8 cellular contexts compared by ENCODE assay signal in the genomic region with DNA sequence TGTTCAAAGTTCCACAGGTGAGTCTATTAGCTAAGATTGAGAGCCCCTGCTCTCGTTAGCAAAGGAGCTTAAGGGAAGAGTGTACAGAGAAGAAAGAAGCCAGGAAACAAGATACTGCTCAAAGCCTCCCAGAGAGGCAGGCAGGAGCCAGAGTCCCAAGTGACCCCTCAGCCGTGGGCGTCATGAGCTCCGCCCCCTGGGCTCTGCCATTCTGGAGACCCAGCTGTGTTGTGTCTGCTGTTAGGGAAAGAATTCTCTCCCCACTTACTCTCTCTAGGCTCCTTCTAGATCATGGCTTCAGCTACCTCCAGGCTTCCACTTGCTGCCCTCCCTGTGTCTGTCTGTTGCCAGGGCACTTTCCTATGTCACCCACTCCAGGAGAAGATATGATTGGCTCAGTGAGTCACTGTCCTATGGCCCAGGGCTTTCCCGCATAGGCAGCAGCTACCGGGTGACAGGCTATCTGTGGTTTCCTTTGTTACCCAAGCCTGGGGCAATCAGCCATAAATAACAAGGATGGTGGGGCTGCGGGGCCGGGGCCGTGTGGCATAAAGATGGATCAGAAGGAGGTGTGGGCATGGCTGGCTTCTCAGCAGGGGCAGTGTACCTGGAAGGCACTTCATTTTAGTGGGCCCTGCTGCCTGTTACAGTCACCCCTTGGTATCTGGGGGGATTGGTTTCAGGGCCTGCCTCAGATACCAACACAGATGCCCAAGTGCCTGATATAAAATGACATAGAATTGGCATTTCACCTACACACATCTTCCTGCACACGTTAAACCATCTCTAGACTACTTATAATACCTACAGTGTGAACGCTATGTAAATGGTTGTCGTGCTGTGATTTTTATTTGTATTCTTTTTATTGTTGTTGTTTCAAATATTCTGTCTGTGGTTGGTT.
DNase-seq lines count a peak whose midpoint lies in the region; ATAC-seq and TF ChIP-seq lines count a peak whose summit lies in the region.

No MANE protein-coding gene starts in this region.

- no peaks in the 10 kb centered on the region for H3K9me3 Mint-ChIP-seq in HFFc6
- H3K9me3 Mint-ChIP-seq in neural crest cell: no peaks in the 10 kb centered on the region

- TF ChIP-seq POLR2A in sigmoid colon (IDR thresholded peaks at IDR 0.05): no peak

- no peak for TF ChIP-seq EP300 in sigmoid colon (IDR thresholded peaks at IDR 0.05)

- H3K27ac ChIP-seq in effector memory CD4-positive, alpha-beta T cell (ENCODE audit: insufficient read depth, low read length, poor library complexity, severe bottlenecking): no peak overlapping the region
- H3K27ac ChIP-seq in sigmoid colon: no peak overlapping the region

- DNase-seq in HFFc6: peak; percentile 61
- peak; percentile 85 for DNase-seq in RPMI7951 (ENCODE audit: low read depth)
- DNase-seq in effector memory CD4-positive, alpha-beta T cell: peak in 2 of 3 donors; percentile 0 to 1
- peak; percentile 26 for DNase-seq in neural crest cell (ENCODE audit: low read depth, low spot score)
- DNase-seq in sigmoid colon: no peak
- no peak for DNase-seq in NCI-H1694 treated with DMSO at 0.1 percent for 48 hours (lab: John Stamatoyannopoulos, UW)

- H3K27me3 ChIP-seq in effector memory CD4-positive, alpha-beta T cell (replicated peaks; ENCODE audit: control insufficient read depth, insufficient read depth, low read length, poor library complexity, severe bottlenecking): no peaks in the 10 kb centered on the region
- no peaks in the 10 kb centered on the region for H3K27me3 ChIP-seq in sigmoid colon

- no peaks in the 10 kb centered on the region for H3K36me3 ChIP-seq in effector memory CD4-positive, alpha-beta T cell (ENCODE audit: control insufficient read depth, insufficient read depth, low read length)
- H3K36me3 ChIP-seq in sigmoid colon: no peaks in the 10 kb centered on the region

- 59 to 80% methylated on average over 12 of the region's 12 CpGs for WGBS in sigmoid colon, 2 donors

- H3K27ac Mint-ChIP-seq in HFFc6 (no peak overlapping the region), neural crest cell (ENCODE audit: unreplicated experiment) (peak overlapping the region; percentile 53)

- H3K36me3 Mint-ChIP-seq in HFFc6 (ENCODE audit: low read depth) (no peaks in the 10 kb centered on the region), neural crest cell (ENCODE audit: low read depth) (no peaks in the 10 kb centered on the region)

- H3K4me3 Mint-ChIP-seq in HFFc6: no peak overlapping the region
- no peak overlapping the region for H3K4me3 Mint-ChIP-seq in neural crest cell

- no peaks in the 10 kb centered on the region for H3K9me3 ChIP-seq in effector memory CD4-positive, alpha-beta T cell (ENCODE audit: control insufficient read depth, low read length)
- H3K9me3 ChIP-seq in sigmoid colon: no peaks in the 10 kb centered on the region

- H3K4me1 ChIP-seq in effector memory CD4-positive, alpha-beta T cell (ENCODE audit: control insufficient read depth, insufficient read depth, low read length, poor library complexity, severe bottlenecking): no peaks in the 10 kb centered on the region
- H3K4me1 ChIP-seq in sigmoid colon: peaks cover 0 to 6% (median 3%) of the 10 kb centered on the region in 4 donors

- intact Hi-C loops in sigmoid colon (cut with DNase I): no loop called here

- no peaks in the 10 kb centered on the region for H3K27me3 Mint-ChIP-seq in HFFc6 (ENCODE audit: insufficient read depth)
- H3K27me3 Mint-ChIP-seq in neural crest cell (ENCODE audit: low read depth): no peaks in the 10 kb centered on the region

- TF ChIP-seq CTCF in HFFc6 (IDR thresholded peaks at IDR 0.05) (no peak), neural crest cell (conservative IDR thresholded peaks at IDR 0.05) (no peak), sigmoid colon (IDR thresholded peaks at IDR 0.05) (no peak)

- ATAC-seq in GM21390 (IDR thresholded peaks at IDR 0.05; ENCODE audit: unreplicated experiment) (no peak), HG03135 (IDR thresholded peaks at IDR 0.05; ENCODE audit: unreplicated experiment) (no peak)

- H3K4me3 ChIP-seq in effector memory CD4-positive, alpha-beta T cell (ENCODE audit: insufficient read depth, low read depth, low read length, poor library complexity, severe bottlenecking): no peak overlapping the region
- H3K4me3 ChIP-seq in sigmoid colon: no peak overlapping the region

- H3K4me1 Mint-ChIP-seq in HFFc6 (ENCODE audit: low read depth) (peaks cover 27% of the 10 kb centered on the region), neural crest cell (peaks cover 13% of the 10 kb centered on the region)

Comparison
In these comparisons a context has a peak if more than half of its experiments do, and no peak if none do; other contexts are left out.
1. DNase-seq: peak in HFFc6 (single experiment), RPMI7951 (single experiment), effector memory CD4-positive, alpha-beta T cell (2 of 3) and neural crest cell (single experiment); none in sigmoid colon (single experiment) and NCI-H1694 treated with DMSO at 0.1 percent for 48 hours (single experiment).